Comparison of ENCODE assay signal across 17 cellular contexts in genomic region chr1:33162141-33162540, GRCh38. TPM values are rescaled to one million over a fixed set of nuclear protein-coding genes. Genes with fewer than 3 reads are reported as not detected.
DNase-seq lines count a peak whose midpoint lies in the region; ATAC-seq, FAIRE-seq and TF ChIP-seq lines count a peak whose summit lies in the region.
"Had no signal": no experiment of that assay in that cellular context is flagged by ENCODE, and none has a peak within 500 bp of the region (broad histone marks: within the 10 kb centered on the region; RNA-seq: fewer than 3 reads in every experiment).

No MANE protein-coding gene starts in this region.

- H3K4me2 ChIP-seq in GM23338 = 0 out of 2 replicates have a peak overlapping the region, but pooled peaks have one; percentile 20

- WGBS in heart right ventricle, 2 donors = 96 to 100% methylated on average over 2 of the region's 2 CpGs

- H3K27ac Mint-ChIP-seq in GM23338 = no peak overlapping the region
- H3K27ac Mint-ChIP-seq in osteocyte (ENCODE audit: unreplicated experiment) = peak overlapping the region; percentile 81
- no peak overlapping the region for H3K27ac Mint-ChIP-seq in CD8-positive, alpha-beta memory T cell
- H3K27ac Mint-ChIP-seq: CD4-positive, alpha-beta T cell had no signal

- H3K4me3 Mint-ChIP-seq in GM23338 (no peak overlapping the region; the same call in 2 of the 3 replicates), osteocyte (ENCODE audit: unreplicated experiment) (no peak overlapping the region)
- no peak overlapping the region for H3K4me3 Mint-ChIP-seq in CD8-positive, alpha-beta memory T cell
- H3K4me3 Mint-ChIP-seq: CD4-positive, alpha-beta T cell had no signal

- peaks cover 4% of the 10 kb centered on the region for H3K27me3 Mint-ChIP-seq in GM23338 (ENCODE audit: insufficient read depth, low read depth, poor library complexity)
- no peaks in the 10 kb centered on the region for H3K27me3 Mint-ChIP-seq in osteocyte (ENCODE audit: unreplicated experiment)
- peaks cover 0 to 3% of the 10 kb centered on the region in 2 donors for H3K27me3 Mint-ChIP-seq in CD8-positive, alpha-beta memory T cell
- H3K27me3 Mint-ChIP-seq: CD4-positive, alpha-beta T cell had no signal

- TF ChIP-seq CTCF in GM23338 (conservative IDR thresholded peaks at IDR 0.05; ENCODE audit: low read depth in 2 of 2) = no peak
- TF ChIP-seq CTCF in osteocyte (IDR thresholded peaks at IDR 0.05) = no peak
- no peak for TF ChIP-seq CTCF in heart right ventricle (IDR thresholded peaks at IDR 0.05)

- H3K4me1 ChIP-seq in GM23338 (ENCODE audit: insufficient read depth) (peaks cover 40% of the 10 kb centered on the region), heart right ventricle (peaks cover 9 to 27% (median 11%) of the 10 kb centered on the region in 9 donors)
- H3K4me1 ChIP-seq in CD8-positive, alpha-beta memory T cell (ENCODE audit: insufficient read depth, low read length) = no peaks in the 10 kb centered on the region

- no peaks in the 10 kb centered on the region for H4K20me1 ChIP-seq in GM23338 (replicated peaks; ENCODE audit: insufficient read depth)

- H3K9me3 Mint-ChIP-seq in GM23338 (peaks cover 5% of the 10 kb centered on the region; the same call in 2 of the 3 replicates), osteocyte (ENCODE audit: unreplicated experiment) (no peaks in the 10 kb centered on the region)
- no peaks in the 10 kb centered on the region for H3K9me3 Mint-ChIP-seq in CD8-positive, alpha-beta memory T cell
- H3K9me3 Mint-ChIP-seq: CD4-positive, alpha-beta T cell had no signal

- intact Hi-C loops in heart right ventricle (cut with DNase I) = no loop called here

- ATAC-seq in GM23338 (no peak), heart right ventricle (no peak), GM18498 (IDR thresholded peaks at IDR 0.05; ENCODE audit: unreplicated experiment) (no peak)
- ATAC-seq: GM12878, HCT116 had no signal

- no peaks in the 10 kb centered on the region for H3K9me2 ChIP-seq in GM23338 (ENCODE audit: insufficient read depth)

- H3K4me3 ChIP-seq in GM23338 (no peak overlapping the region), heart right ventricle (no peak overlapping the region)
- no peak overlapping the region for H3K4me3 ChIP-seq in CD8-positive, alpha-beta memory T cell (ENCODE audit: low read length)
- H3K4me3 ChIP-seq: GM12878, GM23248 had no signal

- H3K4me1 Mint-ChIP-seq in GM23338 (peaks cover 51% of the 10 kb centered on the region), osteocyte (ENCODE audit: unreplicated experiment) (peaks cover 73% of the 10 kb centered on the region)
- H3K4me1 Mint-ChIP-seq in CD8-positive, alpha-beta memory T cell = peaks cover 0 to 2% (median 0%) of the 10 kb centered on the region in 3 donors

- H3K9me3 ChIP-seq in heart right ventricle = no peaks in the 10 kb centered on the region
- H3K9me3 ChIP-seq in CD8-positive, alpha-beta memory T cell (ENCODE audit: low read length) = no peaks in the 10 kb centered on the region

- H3F3A ChIP-seq in GM23338 (replicated peaks; ENCODE audit: low read depth) = no peaks in the 10 kb centered on the region

- H2AFZ ChIP-seq in GM23338 = no peak overlapping the region
- H2AFZ ChIP-seq: GM23248 had no signal

- DNase-seq in GM23338 (ENCODE audit: low spot score) = no peak
- DNase-seq in osteocyte (ENCODE audit: extremely low spot score, unreplicated experiment) = no peak
- DNase-seq in heart right ventricle = no peak
- DNase-seq in H54 (ENCODE audit: insufficient read length, low spot score) = no peak
- DNase-seq in CD8-positive, alpha-beta memory T cell = no peak
- DNase-seq: CD4-positive, alpha-beta T cell; DMS153; GM23248; NCI-H510A; NCI-H748 treated with DMSO at 0.1 percent for 48 hours; SHP77 had no signal

- H3K27ac ChIP-seq in GM23338 (ENCODE audit: low read depth) (no peak overlapping the region), angular gyrus (ENCODE audit: low read depth, low read length) (peak overlapping the region; percentile 82), layer of hippocampus (ENCODE audit: low read depth, low read length) (peak overlapping the region; percentile 89), heart right ventricle (peak overlapping the region in 4 of 10 donors; percentile 45 to 70 (median 53))
- H3K27ac ChIP-seq in CD8-positive, alpha-beta memory T cell (ENCODE audit: low read depth, low read length) = no peak overlapping the region
- H3K27ac ChIP-seq: GM23248 had no signal

- POLR2A ChIA-PET in CD8-positive, alpha-beta memory T cell (lab: Charles Lee) = no interaction called here

- no peak for FAIRE-seq in H54 (lab: Jason Lieb, UNC)
- FAIRE-seq: GM12878, GM19239 had no signal

- H3K27me3 ChIP-seq in GM23338 (ENCODE audit: insufficient read depth) (no peaks in the 10 kb centered on the region), layer of hippocampus (ENCODE audit: control insufficient read depth, insufficient read depth, low read length) (no peaks in the 10 kb centered on the region), heart right ventricle (no peaks in the 10 kb centered on the region)
- H3K27me3 ChIP-seq in CD8-positive, alpha-beta memory T cell (ENCODE audit: insufficient read depth, low read length, poor library complexity, severe bottlenecking) = no peaks in the 10 kb centered on the region

- H3K36me3 ChIP-seq in GM23338 (ENCODE audit: insufficient read depth) (no peaks in the 10 kb centered on the region), heart right ventricle (peaks cover 0 to 35% (median 13%) of the 10 kb centered on the region in 9 donors)
- H3K36me3 ChIP-seq in CD8-positive, alpha-beta memory T cell (ENCODE audit: insufficient read depth, low read length) = peaks cover 4% of the 10 kb centered on the region

- no peaks in the 10 kb centered on the region for H3K79me2 ChIP-seq in GM23338 (replicated peaks; ENCODE audit: insufficient read depth)

- peaks cover 19% of the 10 kb centered on the region for H3K36me3 Mint-ChIP-seq in GM23338 (ENCODE audit: low read depth)
- H3K36me3 Mint-ChIP-seq in osteocyte (ENCODE audit: unreplicated experiment) = peaks cover 45% of the 10 kb centered on the region
- H3K36me3 Mint-ChIP-seq in CD8-positive, alpha-beta memory T cell = peaks cover 7 to 66% (median 11%) of the 10 kb centered on the region in 3 donors

- CTCF ChIA-PET in CD8-positive, alpha-beta memory T cell (lab: Charles Lee) = no interaction called here

- TF ChIP-seq POLR2A in H54 (IDR thresholded peaks at IDR 0.05; ENCODE audit: low read depth, low read length) = no peak

TF ChIP-seq in GM23338, 12 proteins besides CTCF, POLR2A, EP300 and RAD21:
- TF ChIP-seq POLR2AphosphoS5 (IDR thresholded peaks at IDR 0.05; ENCODE audit: low read depth) (no peak), JUNB (IDR thresholded peaks at IDR 0.05; ENCODE audit: unreplicated experiment) (no peak), ZNF331 (CRISPR knock-in tag; IDR thresholded peaks at IDR 0.05; ENCODE audit: low read depth) (no peak), NANOG (IDR thresholded peaks at IDR 0.05; ENCODE audit: borderline replicate concordance) (no peak), EZH2 (IDR thresholded peaks at IDR 0.05; ENCODE audit: low read depth, unreplicated experiment) (no peak)
- TF ChIP-seq, protein P1, sequence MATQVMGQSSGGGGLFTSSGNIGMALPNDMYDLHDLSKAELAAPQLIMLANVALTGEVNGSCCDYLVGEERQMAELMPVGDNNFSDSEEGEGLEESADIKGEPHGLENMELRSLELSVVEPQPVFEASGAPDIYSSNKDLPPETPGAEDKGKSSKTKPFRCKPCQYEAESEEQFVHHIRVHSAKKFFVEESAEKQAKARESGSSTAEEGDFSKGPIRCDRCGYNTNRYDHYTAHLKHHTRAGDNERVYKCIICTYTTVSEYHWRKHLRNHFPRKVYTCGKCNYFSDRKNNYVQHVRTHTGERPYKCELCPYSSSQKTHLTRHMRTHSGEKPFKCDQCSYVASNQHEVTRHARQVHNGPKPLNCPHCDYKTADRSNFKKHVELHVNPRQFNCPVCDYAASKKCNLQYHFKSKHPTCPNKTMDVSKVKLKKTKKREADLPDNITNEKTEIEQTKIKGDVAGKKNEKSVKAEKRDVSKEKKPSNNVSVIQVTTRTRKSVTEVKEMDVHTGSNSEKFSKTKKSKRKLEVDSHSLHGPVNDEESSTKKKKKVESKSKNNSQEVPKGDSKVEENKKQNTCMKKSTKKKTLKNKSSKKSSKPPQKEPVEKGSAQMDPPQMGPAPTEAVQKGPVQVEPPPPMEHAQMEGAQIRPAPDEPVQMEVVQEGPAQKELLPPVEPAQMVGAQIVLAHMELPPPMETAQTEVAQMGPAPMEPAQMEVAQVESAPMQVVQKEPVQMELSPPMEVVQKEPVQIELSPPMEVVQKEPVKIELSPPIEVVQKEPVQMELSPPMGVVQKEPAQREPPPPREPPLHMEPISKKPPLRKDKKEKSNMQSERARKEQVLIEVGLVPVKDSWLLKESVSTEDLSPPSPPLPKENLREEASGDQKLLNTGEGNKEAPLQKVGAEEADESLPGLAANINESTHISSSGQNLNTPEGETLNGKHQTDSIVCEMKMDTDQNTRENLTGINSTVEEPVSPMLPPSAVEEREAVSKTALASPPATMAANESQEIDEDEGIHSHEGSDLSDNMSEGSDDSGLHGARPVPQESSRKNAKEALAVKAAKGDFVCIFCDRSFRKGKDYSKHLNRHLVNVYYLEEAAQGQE (IDR thresholded peaks at IDR 0.05; ENCODE audit: unreplicated experiment) = no peak
- TF ChIP-seq, protein P2, sequence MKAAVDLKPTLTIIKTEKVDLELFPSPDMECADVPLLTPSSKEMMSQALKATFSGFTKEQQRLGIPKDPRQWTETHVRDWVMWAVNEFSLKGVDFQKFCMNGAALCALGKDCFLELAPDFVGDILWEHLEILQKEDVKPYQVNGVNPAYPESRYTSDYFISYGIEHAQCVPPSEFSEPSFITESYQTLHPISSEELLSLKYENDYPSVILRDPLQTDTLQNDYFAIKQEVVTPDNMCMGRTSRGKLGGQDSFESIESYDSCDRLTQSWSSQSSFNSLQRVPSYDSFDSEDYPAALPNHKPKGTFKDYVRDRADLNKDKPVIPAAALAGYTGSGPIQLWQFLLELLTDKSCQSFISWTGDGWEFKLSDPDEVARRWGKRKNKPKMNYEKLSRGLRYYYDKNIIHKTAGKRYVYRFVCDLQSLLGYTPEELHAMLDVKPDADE (IDR thresholded peaks at IDR 0.05) = no peak
TF ChIP-seq in GM23338: peak in this region for 0.

RNA-seq across cellular contexts. Expression of gene TRIM62, which starts 19.7 kb away (rescaled TPM):
- 16.1 and 18.9 TPM in 2 replicates for total RNA-seq in GM23338 (2014; rRNA removed; shearing (Covaris generic))
- polyA plus RNA-seq in GM23338 (2016; fragmentation: Nextera tagmentation; extraction: Ambion mirVana) = 2.7 and 2.9 TPM in 2 replicates
- 71.8 and 78.7 TPM in 2 replicates for total RNA-seq in osteocyte
- 1 to 10 TPM; 2.0 to 3.7 (median 2.8) TPM for total RNA-seq in heart right ventricle
- polyA plus RNA-seq in heart right ventricle = 1 to 10 TPM; 2.4 to 2.5 TPM
- total RNA-seq in CD8-positive, alpha-beta memory T cell = 1 to 10 TPM; 5.0 to 5.5 TPM
- polyA plus RNA-seq in CD8-positive, alpha-beta memory T cell = 7.0 TPM

Comparison
In these comparisons a context has a peak if more than half of its experiments do, and no peak if none do; other contexts are left out.
1. H3K27ac ChIP-seq: peak in angular gyrus (single experiment) and layer of hippocampus (single experiment); none in GM23338 (single experiment) and CD8-positive, alpha-beta memory T cell (single experiment).